Comparison of ENCODE assay signal across 8 cellular contexts in genomic region chr4:83010522-83011318, GRCh38. TPM values are rescaled to one million over a fixed set of nuclear protein-coding genes. Genes with fewer than 3 reads are reported as not detected.
DNase-seq lines count a peak whose midpoint lies in the region; ATAC-seq and TF ChIP-seq lines count a peak whose summit lies in the region.

TSS of gene LIN54 (minus strand) at chr4:83010823. CDS start at chr4:82984844, 25,979 bp downstream.

- intact Hi-C loops in ascending aorta (cut with DNase I), result loop anchor here (5.0 to 10.0 kb wide), 2 partner anchors 444 to 1538 kb away; partner anchors contain the start of genes HELQ, MRPS18C and RASGEF1B
- intact Hi-C loops in aorta (cut with DNase I), result loop anchor here (5.0 to 10.0 kb wide), 5 partner anchors 108 to 726 kb away; partner anchors contain the start of genes HNRNPD (in 2 of the 2), SEC31A (in 1 of the 2) and THAP9 (in 1 of the 2)

- no peak for TF ChIP-seq CTCF in ascending aorta (IDR thresholded peaks at IDR 0.05)

- H3K4me3 ChIP-seq in HAP-1, result peak within 1 kb of the TSS; percentile 76
- H3K4me3 ChIP-seq in ascending aorta, result peak within 1 kb of the TSS; percentile 65 to 88
- H3K4me3 ChIP-seq in aorta (ENCODE audit: low read length in 2 of 2), result peak within 1 kb of the TSS; percentile 68 to 100

- H3K9me3 ChIP-seq in HAP-1 (no peaks in the 10 kb centered on the region), ascending aorta (no peaks in the 10 kb centered on the region), aorta (ENCODE audit: control insufficient read depth, low read length) (no peaks in the 10 kb centered on the region)

- H3K27me3 ChIP-seq in HAP-1 (ENCODE audit: low read depth) (no peaks in the 10 kb centered on the region), ascending aorta (no peaks in the 10 kb centered on the region), aorta (ENCODE audit: control insufficient read depth in 1 of 2, insufficient read depth in 2 of 2, low read length in 1 of 2) (no peaks in the 10 kb centered on the region)

- DNase-seq in GM04504 (ENCODE audit: low read depth) (peak; percentile 53), HAP-1 (ENCODE audit: low spot score in 2 of 2) (peak; percentile 37 to 82), MV-4-11 (lab: John Stamatoyannopoulos, UW) (peak; percentile 72), T-helper 9 cell (peak; percentile 85), ascending aorta (ENCODE audit: low spot score in 2 of 2) (peak; percentile 50 to 91), hepatic stellate cell (ENCODE audit: low spot score) (peak; percentile 89), renal cortical epithelial cell (ENCODE audit: low read depth) (no peak), aorta (peak; percentile 90 to 94)

- H3K27ac ChIP-seq in ascending aorta (peak within 1 kb of the TSS; percentile 89 to 91), aorta (ENCODE audit: low read depth in 1 of 2, low read length in 2 of 2) (peak within 1 kb of the TSS; percentile 1 to 94)

- in situ Hi-C loops in HAP-1 (cut with MboI; ENCODE audit: low sequenced_read_pairs), result loop anchor here (10.0 kb wide), 1 partner anchor 116 kb away; the partner anchor contains the start of gene SEC31A

- H3K4me1 ChIP-seq in HAP-1 (peaks cover 21% of the 10 kb centered on the region), ascending aorta (peaks cover 0 to 19% of the 10 kb centered on the region in 2 donors), aorta (ENCODE audit: control insufficient read depth in 1 of 2, insufficient read depth in 2 of 2, low read length in 2 of 2) (no peaks in the 10 kb centered on the region)

- WGBS in aorta, 2 donors, result 0 to 1% methylated on average over 54 of the region's 54 CpGs

- 0 out of 2 replicates have a peak, but pooled peaks cover 3% of the 10 kb centered on the region for H3K36me3 ChIP-seq in HAP-1 (replicated peaks)
- H3K36me3 ChIP-seq in ascending aorta, result no peaks in the 10 kb centered on the region
- H3K36me3 ChIP-seq in aorta (ENCODE audit: control insufficient read depth in 1 of 2, insufficient read depth in 2 of 2, low read length in 1 of 2), result no peaks in the 10 kb centered on the region

- peak; percentile 79 for ATAC-seq in aorta (ENCODE audit: low FRiP score)

RNA-seq across cellular contexts. Expression of gene LIN54, which starts in this region (rescaled TPM):
- total RNA-seq in ascending aorta (6.2 TPM), renal cortical epithelial cell (10.3 and 11.5 TPM in 2 replicates), aorta (1 to 10 TPM; 7.1 to 9.7 TPM)
- polyA plus RNA-seq in aorta, result 1 to 10 TPM; 2.8 to 3.0 TPM
